Comparison of ENCODE assay signal across 27 cellular contexts in the genomic region with DNA sequence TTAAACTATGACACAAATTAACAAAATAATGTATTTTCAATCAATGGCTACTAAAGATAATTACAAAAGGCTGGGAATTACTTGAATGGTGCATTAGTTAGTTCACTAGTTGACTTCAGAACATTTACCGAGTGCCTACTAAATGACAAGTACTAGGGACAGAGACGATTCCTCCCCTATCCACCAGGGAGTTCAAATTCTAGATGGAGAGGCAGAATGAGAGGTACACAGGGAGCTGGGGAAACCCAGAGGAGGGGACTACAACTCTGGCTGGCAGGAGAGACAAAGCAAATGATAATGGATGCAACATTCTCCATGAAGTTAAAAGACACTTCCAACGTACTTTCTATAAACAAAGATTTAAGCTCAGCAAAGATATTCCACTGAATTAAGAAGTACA. TPM values are rescaled to one million over a fixed set of nuclear protein-coding genes. Genes with fewer than 3 reads are reported as not detected.
"Had no signal": no experiment of that assay in that cellular context is flagged by ENCODE, and none has a peak within 500 bp of the region (broad histone marks: within the 10 kb centered on the region; RNA-seq: fewer than 3 reads in every experiment).

No MANE protein-coding gene starts in this region.

- H3K27me3 Mint-ChIP-seq: activated CD8-positive, alpha-beta memory T cell treated with anti-CD3 and anti-CD28 coated beads, Interleukin-2, amount 10 ng/mL, durations not matched to agents 7 days and 5 days; activated naive CD4-positive, alpha-beta T cell treated with anti-CD3 and anti-CD28 coated beads, Interleukin-2, amount 10 ng/mL, durations not matched to agents 7 days and 5 days; activated naive CD8-positive, alpha-beta T cell treated with anti-CD3 and anti-CD28 coated beads, Interleukin-2, amount 10 ng/mL, durations not matched to agents 7 days and 5 days had no signal

- DNase-seq: activated CD4-positive, alpha-beta T cell treated with anti-CD3 and anti-CD28 coated beads for 48 hours; activated CD4-positive, alpha-beta T cell treated with anti-CD3 and anti-CD28 coated beads, Interleukin-2, amount 50 U/mL, for 1 hour; activated CD4-positive, alpha-beta T cell treated with anti-CD3 and anti-CD28 coated beads, Interleukin-2, amount 50 U/mL, for 48 hours; activated CD8-positive, alpha-beta memory T cell treated with anti-CD3 and anti-CD28 coated beads, Interleukin-2, amount 10 ng/mL, durations not matched to agents 7 days and 5 days; activated CD8-positive, alpha-beta memory T cell treated with anti-CD3 and anti-CD28 coated beads, Interleukin-2, amount 50 U/mL, for 4 hours; activated CD8-positive, alpha-beta T cell treated with anti-CD3 and anti-CD28 coated beads, Interleukin-2, amount 10 ng/mL, durations not matched to agents 7 days and 5 days; activated effector memory CD4-positive, alpha-beta T cell treated with anti-CD3 and anti-CD28 coated beads, Interleukin-2, amount 50 U/mL, for 16 hours; activated naive CD4-positive, alpha-beta T cell; activated naive CD4-positive, alpha-beta T cell treated with anti-CD3 and anti-CD28 coated beads, Interleukin-2, amount 10 ng/mL, durations not matched to agents 7 days and 5 days; activated naive CD8-positive, alpha-beta T cell treated with anti-CD3 and anti-CD28 coated beads, Interleukin-2, amount 10 ng/mL, durations not matched to agents 7 days and 5 days; activated T-cell treated with anti-CD3 and anti-CD28 coated beads, Interleukin-2, amount 50 U/mL, for 1 hour; activated T-cell treated with anti-CD3 and anti-CD28 coated beads, Interleukin-2, amount 50 U/mL, for 48 hours; central memory CD4-positive, alpha-beta T cell; cerebellar nuclear complex; colonic mucosa; effector CD8-positive, alpha-beta T cell; foreskin fibroblast; head of caudate nucleus; T-helper 2 cell had no signal

- H3K27me3 ChIP-seq: ascending aorta, breast epithelium, cardiac muscle cell, colonic mucosa had no signal

- H3K36me3 ChIP-seq: breast epithelium, cardiac muscle cell, colonic mucosa had no signal

- H3K4me1 Mint-ChIP-seq: activated CD8-positive, alpha-beta memory T cell treated with anti-CD3 and anti-CD28 coated beads, Interleukin-2, amount 10 ng/mL, durations not matched to agents 7 days and 5 days; activated naive CD4-positive, alpha-beta T cell treated with anti-CD3 and anti-CD28 coated beads, Interleukin-2, amount 10 ng/mL, durations not matched to agents 7 days and 5 days; brain had no signal

- H3K9me3 ChIP-seq: colonic mucosa had no signal

- H3K4me1 ChIP-seq: ascending aorta, breast epithelium, colonic mucosa had no signal

- H3K27ac ChIP-seq: ascending aorta, breast epithelium, cardiac muscle cell, colonic mucosa had no signal

- H3K4me3 Mint-ChIP-seq: activated CD8-positive, alpha-beta memory T cell treated with anti-CD3 and anti-CD28 coated beads, Interleukin-2, amount 10 ng/mL, durations not matched to agents 7 days and 5 days; activated CD8-positive, alpha-beta T cell treated with anti-CD3 and anti-CD28 coated beads, Interleukin-2, amount 10 ng/mL, durations not matched to agents 7 days and 5 days; activated naive CD4-positive, alpha-beta T cell treated with anti-CD3 and anti-CD28 coated beads, Interleukin-2, amount 10 ng/mL, durations not matched to agents 7 days and 5 days; activated naive CD8-positive, alpha-beta T cell treated with anti-CD3 and anti-CD28 coated beads, Interleukin-2, amount 10 ng/mL, durations not matched to agents 7 days and 5 days; activated T-helper 1 cell treated with anti-CD3 and anti-CD28 coated beads, Interleukin-12 subunit alpha, Interleukin-12 subunit beta, Interleukin-2, Interleukin-4 antibody, amounts not matched to agents 30 ng/mL and 10 ng/mL and 1 ng/mL, durations not matched to agents 14 hours and 24 hours and 36 hours; brain had no signal

- H3K27ac Mint-ChIP-seq: activated CD8-positive, alpha-beta memory T cell treated with anti-CD3 and anti-CD28 coated beads, Interleukin-2, amount 10 ng/mL, durations not matched to agents 7 days and 5 days; activated CD8-positive, alpha-beta T cell treated with anti-CD3 and anti-CD28 coated beads, Interleukin-2, amount 10 ng/mL, durations not matched to agents 7 days and 5 days; activated naive CD4-positive, alpha-beta T cell treated with anti-CD3 and anti-CD28 coated beads, Interleukin-2, amount 10 ng/mL, durations not matched to agents 7 days and 5 days; activated naive CD4-positive, alpha-beta T cell treated with anti-CD3 and anti-CD28 coated beads, Interleukin-2, amount 50 U/mL, for 72 hours; activated naive CD8-positive, alpha-beta T cell treated with anti-CD3 and anti-CD28 coated beads, Interleukin-2, amount 10 ng/mL, durations not matched to agents 7 days and 5 days; activated T-helper 1 cell treated with anti-CD3 and anti-CD28 coated beads, Interleukin-12 subunit alpha, Interleukin-12 subunit beta, Interleukin-2, Interleukin-4 antibody, amounts not matched to agents 30 ng/mL and 10 ng/mL and 1 ng/mL, durations not matched to agents 14 hours and 24 hours and 36 hours; activated T-helper 2 cell treated with anti-CD3 and anti-CD28 coated beads, Interferon-gamma antibody, Interleukin-2, Interleukin-4, amounts not matched to agents 10 μg/mL and 5 μg/mL and 100 μg/mL, durations not matched to agents 14 hours and 24 hours and 36 hours; brain had no signal

- ATAC-seq: activated CD8-positive, alpha-beta memory T cell treated with anti-CD3 and anti-CD28 coated beads, Interleukin-2, amount 10 ng/mL, durations not matched to agents 7 days and 5 days; activated CD8-positive, alpha-beta T cell treated with anti-CD3 and anti-CD28 coated beads, Interleukin-2, amount 10 ng/mL, durations not matched to agents 7 days and 5 days; activated naive CD4-positive, alpha-beta T cell treated with anti-CD3 and anti-CD28 coated beads, Interleukin-2, amount 50 U/mL, for 72 hours; esophagus mucosa had no signal

- H3K4me3 ChIP-seq: ascending aorta, breast epithelium, cardiac muscle cell, colonic mucosa had no signal

RNA-seq across cellular contexts. Expression of a gene that starts 43.1 kb away (rescaled TPM):
- total RNA-seq: ascending aorta, colonic mucosa, esophagus mucosa had no signal
- polyA plus RNA-seq: cardiac muscle cell had no signal
